In the genomic region with DNA sequence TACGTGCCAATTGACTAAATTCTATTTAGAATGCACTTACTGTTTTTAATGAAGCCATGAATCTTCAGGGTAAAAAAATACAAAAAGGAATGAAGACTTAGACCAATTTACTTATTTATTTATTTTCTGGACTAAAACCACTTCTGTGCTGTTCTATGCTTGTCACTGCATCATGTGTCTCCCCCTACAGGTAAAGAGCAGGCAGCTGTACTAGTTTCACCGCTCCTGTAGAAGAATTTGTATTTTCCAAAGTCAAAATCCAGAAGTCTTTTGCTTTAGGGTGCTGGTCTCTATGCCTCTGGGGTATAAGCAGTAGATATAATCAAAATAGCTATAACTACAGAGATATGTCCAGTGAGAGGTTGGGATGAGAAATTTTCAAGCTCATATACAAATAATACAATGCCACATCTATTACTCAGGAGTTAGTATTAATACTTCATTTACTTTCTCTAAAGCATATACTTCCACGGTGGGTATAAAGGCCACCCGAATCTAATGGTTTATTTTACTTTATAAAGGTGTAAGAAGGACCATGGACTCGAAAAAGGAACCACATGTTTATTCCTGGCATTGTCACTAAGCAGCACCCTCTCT, we compare ENCODE assay signal across 1 cellular context.
TF ChIP-seq lines count a peak whose summit lies in the region.

No MANE protein-coding gene starts in this region.

TF ChIP-seq in WTC11, 78 proteins besides CTCF, POLR2A, EP300 and RAD21 (continued from another document):
- TF ChIP-seq, protein P1, sequence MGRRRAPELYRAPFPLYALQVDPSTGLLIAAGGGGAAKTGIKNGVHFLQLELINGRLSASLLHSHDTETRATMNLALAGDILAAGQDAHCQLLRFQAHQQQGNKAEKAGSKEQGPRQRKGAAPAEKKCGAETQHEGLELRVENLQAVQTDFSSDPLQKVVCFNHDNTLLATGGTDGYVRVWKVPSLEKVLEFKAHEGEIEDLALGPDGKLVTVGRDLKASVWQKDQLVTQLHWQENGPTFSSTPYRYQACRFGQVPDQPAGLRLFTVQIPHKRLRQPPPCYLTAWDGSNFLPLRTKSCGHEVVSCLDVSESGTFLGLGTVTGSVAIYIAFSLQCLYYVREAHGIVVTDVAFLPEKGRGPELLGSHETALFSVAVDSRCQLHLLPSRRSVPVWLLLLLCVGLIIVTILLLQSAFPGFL (CRISPR knock-in tag; IDR thresholded peaks at IDR 0.05; ENCODE audit: borderline replicate concordance), result no peak
- TF ChIP-seq MXD4 (CRISPR knock-in tag; IDR thresholded peaks at IDR 0.05; ENCODE audit: borderline replicate concordance) (no peak), MLX (CRISPR knock-in tag; IDR thresholded peaks at IDR 0.05) (no peak), ETV6 (CRISPR knock-in tag; IDR thresholded peaks at IDR 0.05) (no peak), NR2C2 (CRISPR knock-in tag; IDR thresholded peaks at IDR 0.05) (no peak), JUN (CRISPR knock-in tag; IDR thresholded peaks at IDR 0.05) (no peak), ZNF425 (CRISPR knock-in tag; conservative IDR thresholded peaks at IDR 0.05) (no peak), ESRRA (CRISPR knock-in tag; IDR thresholded peaks at IDR 0.05; ENCODE audit: borderline replicate concordance) (no peak), ELF4 (CRISPR knock-in tag; IDR thresholded peaks at IDR 0.05; ENCODE audit: low read depth) (no peak), ATF1 (CRISPR knock-in tag; IDR thresholded peaks at IDR 0.05) (no peak), HMGA2 (CRISPR knock-in tag; IDR thresholded peaks at IDR 0.05) (no peak)
